In the genomic region with DNA sequence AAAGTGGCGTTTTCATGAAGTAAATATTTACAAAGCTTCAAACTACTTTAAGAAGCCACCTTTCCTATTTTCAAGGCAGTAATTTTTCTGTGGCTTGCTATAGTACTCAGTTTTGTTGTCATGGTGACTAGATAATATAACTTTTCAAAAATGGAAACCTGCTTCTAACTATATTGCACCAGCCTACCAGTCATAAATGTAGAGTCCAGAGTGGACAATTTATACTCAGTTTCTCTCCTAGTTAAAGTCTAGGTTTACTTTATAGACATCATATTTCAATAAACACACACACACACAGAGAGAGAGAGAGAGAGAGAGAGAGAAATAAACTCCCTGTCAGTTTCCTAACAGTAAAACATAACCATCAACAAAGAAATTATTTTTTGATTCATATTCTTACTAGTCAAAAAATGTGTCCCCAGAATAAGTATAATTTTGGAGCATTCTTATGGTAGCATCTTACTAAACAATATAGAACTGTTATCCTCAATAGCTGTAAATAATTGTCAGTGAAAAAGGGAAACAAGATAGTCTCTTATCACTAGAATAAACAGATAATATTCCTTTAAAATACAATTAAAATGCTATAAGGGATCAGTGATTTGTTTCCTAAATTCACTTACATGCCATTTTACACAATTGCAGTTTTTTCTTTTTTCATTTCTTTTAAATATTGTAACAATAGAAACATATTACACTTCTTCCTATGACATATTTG, we compare ENCODE assay signal across 1 cellular context.
TF ChIP-seq lines count a peak whose summit lies in the region.

No MANE protein-coding gene starts in this region.

TF ChIP-seq in IMR-90, 13 proteins besides CTCF, POLR2A, EP300 and RAD21:
- TF ChIP-seq, protein P1, sequence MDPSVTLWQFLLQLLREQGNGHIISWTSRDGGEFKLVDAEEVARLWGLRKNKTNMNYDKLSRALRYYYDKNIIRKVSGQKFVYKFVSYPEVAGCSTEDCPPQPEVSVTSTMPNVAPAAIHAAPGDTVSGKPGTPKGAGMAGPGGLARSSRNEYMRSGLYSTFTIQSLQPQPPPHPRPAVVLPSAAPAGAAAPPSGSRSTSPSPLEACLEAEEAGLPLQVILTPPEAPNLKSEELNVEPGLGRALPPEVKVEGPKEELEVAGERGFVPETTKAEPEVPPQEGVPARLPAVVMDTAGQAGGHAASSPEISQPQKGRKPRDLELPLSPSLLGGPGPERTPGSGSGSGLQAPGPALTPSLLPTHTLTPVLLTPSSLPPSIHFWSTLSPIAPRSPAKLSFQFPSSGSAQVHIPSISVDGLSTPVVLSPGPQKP (IDR thresholded peaks at IDR 0.05; ENCODE audit: borderline replicate concordance, low read depth, low read length), result no peak
- TF ChIP-seq MXI1 (IDR thresholded peaks at IDR 0.05; ENCODE audit: borderline replicate concordance, low read depth, low read length) (no peak), SMC3 (IDR thresholded peaks at IDR 0.05; ENCODE audit: low read depth, low read length) (no peak), BHLHE40 (IDR thresholded peaks at IDR 0.05; ENCODE audit: low read depth, low read length) (no peak), NFE2L2 (IDR thresholded peaks at IDR 0.05; ENCODE audit: low read depth, low read length) (no peak), MAZ (IDR thresholded peaks at IDR 0.05; ENCODE audit: borderline replicate concordance, low read depth, low read length) (no peak), FOS (IDR thresholded peaks at IDR 0.05; ENCODE audit: low read depth, low read length) (no peak), MAFK (IDR thresholded peaks at IDR 0.05; ENCODE audit: low read depth, low read length) (no peak)
- TF ChIP-seq, protein P2, sequence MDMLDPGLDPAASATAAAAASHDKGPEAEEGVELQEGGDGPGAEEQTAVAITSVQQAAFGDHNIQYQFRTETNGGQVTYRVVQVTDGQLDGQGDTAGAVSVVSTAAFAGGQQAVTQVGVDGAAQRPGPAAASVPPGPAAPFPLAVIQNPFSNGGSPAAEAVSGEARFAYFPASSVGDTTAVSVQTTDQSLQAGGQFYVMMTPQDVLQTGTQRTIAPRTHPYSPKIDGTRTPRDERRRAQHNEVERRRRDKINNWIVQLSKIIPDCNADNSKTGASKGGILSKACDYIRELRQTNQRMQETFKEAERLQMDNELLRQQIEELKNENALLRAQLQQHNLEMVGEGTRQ (IDR thresholded peaks at IDR 0.05; ENCODE audit: low read depth, low read length), result no peak
